Comparison of ENCODE assay signal across 8 cellular contexts in the genomic region with DNA sequence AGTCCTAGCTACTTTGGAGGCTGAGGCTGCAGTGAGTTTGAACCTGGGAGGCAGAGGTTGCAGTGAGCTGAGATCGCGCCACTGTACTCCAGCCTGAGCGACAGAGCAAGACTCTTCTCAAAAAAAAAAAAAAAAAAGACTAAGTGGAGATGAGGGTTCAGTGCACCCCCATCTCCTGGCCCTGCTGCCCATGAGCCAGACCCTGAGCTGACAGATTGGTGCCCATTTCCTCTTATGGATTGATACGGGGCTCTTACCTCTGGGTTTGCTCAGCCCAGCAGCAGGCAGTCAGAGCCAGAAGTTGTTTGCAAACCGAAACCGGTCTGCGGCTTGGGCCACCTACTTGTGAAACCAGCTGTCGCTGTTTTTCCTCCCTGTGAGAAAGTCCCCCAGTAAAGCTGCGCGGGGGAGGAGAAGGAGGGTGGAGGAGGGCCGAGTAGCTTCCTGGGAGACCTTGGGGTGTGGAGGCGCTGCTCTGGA.
DNase-seq lines count a peak whose midpoint lies in the region; ATAC-seq lines count a peak whose summit lies in the region.

No MANE protein-coding gene starts in this region.

- peaks cover 4% of the 10 kb centered on the region for H3K27me3 ChIP-seq in adipocyte (replicated peaks; ENCODE audit: control insufficient read depth, insufficient read depth, low read length)

- peaks cover 8% of the 10 kb centered on the region for H3K9me3 ChIP-seq in adipocyte (ENCODE audit: control insufficient read depth, low read length)

- no peaks in the 10 kb centered on the region for H3K36me3 ChIP-seq in adipocyte (ENCODE audit: control insufficient read depth, insufficient read depth, low read length, severe bottlenecking)

- H3K4me1 ChIP-seq in adipocyte (ENCODE audit: control insufficient read depth, insufficient read depth, low read length), result peaks cover 22% of the 10 kb centered on the region

- peak overlapping the region; percentile 78 for H3K4me3 ChIP-seq in adipocyte (ENCODE audit: low read length)

- H3K9ac ChIP-seq in adipocyte (ENCODE audit: low read length), result peak overlapping the region; percentile 77

- DNase-seq in DMS79 (lab: John Stamatoyannopoulos, UW) (peak; percentile 63), KG1 (lab: John Stamatoyannopoulos, UW) (peak; percentile 34), SW480 (ENCODE audit: low spot score) (peak; percentile 59), adipocyte (ENCODE audit: low read depth) (peak; percentile 38), iPS-NIHi7 (ENCODE audit: extremely low spot score) (peak; percentile 60), islet precursor cell (no peak)
- peak; percentile 74 to 86 for DNase-seq in stimulated activated CD4-positive, alpha-beta T cell treated with anti-CD3 and anti-CD28 coated beads, Interleukin-12 subunit alpha, Interleukin-12 subunit beta, amount 100 ng/mL, for 24 hours (ENCODE audit: low read depth in 2 of 2)

- ATAC-seq in GM21528 (IDR thresholded peaks at IDR 0.05; ENCODE audit: low FRiP score, unreplicated experiment), result peak; percentile 86
